Comparison of ENCODE assay signal across 8 cellular contexts in genomic region chr2:38315707-38316333, GRCh38.
DNase-seq lines count a peak whose midpoint lies in the region; ATAC-seq and TF ChIP-seq lines count a peak whose summit lies in the region.

No MANE protein-coding gene starts in this region.

- TF ChIP-seq POLR2A in gastrocnemius medialis (IDR thresholded peaks at IDR 0.05), result no peak

- H3K27ac ChIP-seq in ascending aorta (no peak overlapping the region), gastrocnemius medialis (peak overlapping the region in 1 of 4 donors; percentile 6)

- H3K36me3 ChIP-seq in GM06990 (ENCODE audit: control insufficient read depth, insufficient read depth, low read length), result peaks cover 8% of the 10 kb centered on the region
- H3K36me3 ChIP-seq in ascending aorta, result peaks cover 27 to 59% of the 10 kb centered on the region in 2 donors
- H3K36me3 ChIP-seq in gastrocnemius medialis, result peaks cover 0 to 50% of the 10 kb centered on the region in 2 donors

- in situ Hi-C loops in gastrocnemius medialis (cut with MboI; ENCODE audit: low sequenced_read_pairs in 4 of 4), result loop anchor here (5.0 to 25.0 kb wide), 4 partner anchors 151 to 421 kb away; no protein-coding TSS in a partner anchor

- no peaks in the 10 kb centered on the region for H3K9me3 ChIP-seq in ascending aorta
- no peaks in the 10 kb centered on the region for H3K9me3 ChIP-seq in gastrocnemius medialis

- ATAC-seq in gastrocnemius medialis (peak; percentile 72 to 79), GM18909 (IDR thresholded peaks at IDR 0.05; ENCODE audit: poor library complexity, unreplicated experiment) (no peak)

- intact Hi-C loops in ascending aorta (cut with DNase I), result loop anchor here (2.0 to 10.0 kb wide), 3 partner anchors 221 to 426 kb away; no protein-coding TSS in a partner anchor
- intact Hi-C loops in gastrocnemius medialis (cut with DNase I; ENCODE audit: low total_unique reads), result loop anchor here (1.0 to 10.0 kb wide), 5 partner anchors 61 to 409 kb away; partner anchors contain the start of gene ATL2

- no peaks in the 10 kb centered on the region for H3K27me3 ChIP-seq in GM06990 (replicated peaks; ENCODE audit: control insufficient read depth, insufficient read depth, low read length)
- no peaks in the 10 kb centered on the region for H3K27me3 ChIP-seq in ascending aorta
- H3K27me3 ChIP-seq in gastrocnemius medialis, result no peaks in the 10 kb centered on the region

- DNase-seq in AG08396 (ENCODE audit: low spot score) (peak; percentile 24), GM06990 (ENCODE audit: extremely low read depth, insufficient read length) (no peak), NCI-H1930 (lab: John Stamatoyannopoulos, UW) (peak; percentile 2 to 30), ascending aorta (ENCODE audit: low spot score in 2 of 2) (no peak), hepatic stellate cell (ENCODE audit: low spot score) (peak; percentile 37), gastrocnemius medialis (no peak), OCI-M2 (lab: John Stamatoyannopoulos, UW; ENCODE audit: unreplicated experiment) (no peak)

- TF ChIP-seq CTCF in GM06990 (IDR thresholded peaks at IDR 0.05; ENCODE audit: insufficient read depth, low read length, poor library complexity, severe bottlenecking) (peak; percentile 60), ascending aorta (IDR thresholded peaks at IDR 0.05) (peak; percentile 56 to 79 (median 58)), gastrocnemius medialis (IDR thresholded peaks at IDR 0.05 in 4 of 5, conservative IDR thresholded peaks at IDR 0.05 in 1 of 5) (peak; percentile 42 to 79 (median 70))

- H3K4me3 ChIP-seq in GM06990 (replicated peaks; ENCODE audit: low read depth, low read length), result no peak overlapping the region
- H3K4me3 ChIP-seq in ascending aorta, result no peak overlapping the region
- H3K4me3 ChIP-seq in gastrocnemius medialis, result no peak overlapping the region

- H3K4me1 ChIP-seq in ascending aorta, result no peaks in the 10 kb centered on the region
- peaks cover 0 to 3% of the 10 kb centered on the region in 2 donors for H3K4me1 ChIP-seq in gastrocnemius medialis

Comparison
In these comparisons a context has a peak if more than half of its experiments do, and no peak if none do; other contexts are left out.
1. DNase-seq: peak in AG08396 (single experiment), NCI-H1930 (2 of 2) and hepatic stellate cell (single experiment); none in GM06990 (single experiment), ascending aorta (0 of 2), gastrocnemius medialis (0 of 2) and OCI-M2 (single experiment).
2. Peak in every context shown above with its lines, with median percentiles within 50 percentile points of each other: CTCF ChIP-seq.